12 cellular contexts compared by ENCODE assay signal in the genomic region with DNA sequence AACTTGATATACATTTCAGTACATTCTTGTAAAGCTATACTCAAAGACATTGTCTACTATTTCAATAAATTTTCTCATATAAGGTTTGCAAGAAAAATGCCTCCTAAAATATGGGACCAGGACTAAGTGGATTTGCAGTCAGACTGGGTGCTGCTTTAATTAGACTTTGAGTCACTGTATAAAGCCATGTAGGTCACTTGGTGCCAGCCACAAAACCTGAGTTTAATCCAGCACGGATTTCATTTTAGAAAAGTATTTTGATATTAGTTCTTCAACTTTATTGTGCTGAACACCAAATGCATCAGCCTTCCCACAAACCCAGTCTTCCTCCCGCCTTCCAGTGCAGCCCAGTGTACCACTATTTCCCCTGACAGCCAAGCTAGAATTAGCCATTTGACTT.
"Had no signal": no experiment of that assay in that cellular context is flagged by ENCODE, and none has a peak within 500 bp of the region (broad histone marks: within the 10 kb centered on the region; RNA-seq: fewer than 3 reads in every experiment).

No MANE protein-coding gene starts in this region.

- H3K9me3 ChIP-seq: tibial nerve had no signal

- H3K36me3 Mint-ChIP-seq: activated naive CD4-positive, alpha-beta T cell treated with anti-CD3 and anti-CD28 coated beads, Interleukin-2, amount 10 ng/mL, durations not matched to agents 7 days and 5 days had no signal

- H3K9me3 Mint-ChIP-seq: activated naive CD4-positive, alpha-beta T cell treated with anti-CD3 and anti-CD28 coated beads, Interleukin-2, amount 10 ng/mL, durations not matched to agents 7 days and 5 days had no signal

- H3K27ac Mint-ChIP-seq: activated naive CD4-positive, alpha-beta T cell treated with anti-CD3 and anti-CD28 coated beads, Interleukin-2, amount 10 ng/mL, durations not matched to agents 7 days and 5 days; activated T-helper 17 cell treated with anti-CD3 and anti-CD28 coated beads, Interleukin-2, amount 50 U/mL, for 72 hours had no signal

- H3K4me1 Mint-ChIP-seq: activated naive CD4-positive, alpha-beta T cell treated with anti-CD3 and anti-CD28 coated beads, Interleukin-2, amount 10 ng/mL, durations not matched to agents 7 days and 5 days; activated T-helper 17 cell treated with anti-CD3 and anti-CD28 coated beads, Interleukin-2, amount 50 U/mL, for 72 hours had no signal

- H3K4me3 ChIP-seq: tibial nerve had no signal

- H3K4me3 Mint-ChIP-seq: activated naive CD4-positive, alpha-beta T cell treated with anti-CD3 and anti-CD28 coated beads, Interleukin-2, amount 10 ng/mL, durations not matched to agents 7 days and 5 days; activated T-helper 17 cell treated with anti-CD3 and anti-CD28 coated beads, Interleukin-2, amount 50 U/mL, for 72 hours had no signal

- H3K79me2 ChIP-seq: parathyroid adenoma had no signal

- H3K36me3 ChIP-seq: tibial nerve had no signal

- H3K27ac ChIP-seq: tibial nerve had no signal

- DNase-seq: activated CD4-positive, alpha-beta T cell treated with anti-CD3 and anti-CD28 coated beads, Interleukin-2, amount 50 U/mL, for 1 hour; activated naive CD4-positive, alpha-beta T cell treated with anti-CD3 and anti-CD28 coated beads, Interleukin-2, amount 10 ng/mL, durations not matched to agents 7 days and 5 days; activated T-cell treated with anti-CD3 and anti-CD28 coated beads for 4 hours; central memory CD4-positive, alpha-beta T cell; cortex of kidney; effector memory CD4-positive, alpha-beta T cell; glutamatergic neuron; small intestine; T-helper 2 cell had no signal

- H3K9ac ChIP-seq: parathyroid adenoma had no signal

- H3K27me3 ChIP-seq: tibial nerve had no signal

- ATAC-seq: activated T-helper 17 cell treated with anti-CD3 and anti-CD28 coated beads, Interleukin-2, amount 50 U/mL, for 72 hours had no signal
